1 cellular context compared by ENCODE assay signal in genomic region chr1:25522240-25522639, GRCh38.
TF ChIP-seq lines count a peak whose summit lies in the region.

No MANE protein-coding gene starts in this region.

TF ChIP-seq in GM12878, 131 proteins besides CTCF, POLR2A, EP300 and RAD21 (continued from another document):
- TF ChIP-seq REST (IDR thresholded peaks at IDR 0.05; ENCODE audit: low read depth, low read length) (no peak), HSF1 (IDR thresholded peaks at IDR 0.05; ENCODE audit: low read depth, low read length) (no peak), RFX5 (IDR thresholded peaks at IDR 0.05; ENCODE audit: low read depth, low read length) (no peak), MAX (IDR thresholded peaks at IDR 0.05; ENCODE audit: low read depth, low read length) (no peak)
